ENCODE assay signal across 24 cellular contexts in the genomic region with DNA sequence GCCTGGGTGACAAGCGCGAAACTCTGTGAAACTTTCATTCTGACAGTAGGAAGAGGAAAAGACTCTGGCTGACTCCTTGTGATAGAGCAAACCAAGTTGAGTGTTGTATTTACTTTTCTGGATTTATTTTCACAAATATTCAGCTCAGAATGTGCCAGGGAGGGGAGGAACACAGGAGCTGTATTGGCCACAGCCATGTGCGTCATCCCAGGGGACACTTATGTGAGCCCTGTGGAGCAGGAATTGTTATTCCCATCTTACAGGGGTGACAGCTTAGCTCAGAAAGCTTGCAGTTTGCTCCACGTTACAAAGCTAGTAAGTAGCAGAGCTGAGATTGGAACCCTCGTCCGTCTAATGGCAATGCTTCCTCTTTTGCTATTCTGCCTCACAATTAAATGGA.
"Had no signal": no experiment of that assay in that cellular context is flagged by ENCODE, and none has a peak within 500 bp of the region (broad histone marks: within the 10 kb centered on the region; RNA-seq: fewer than 3 reads in every experiment).

No MANE protein-coding gene starts in this region.

- H3K9me3 Mint-ChIP-seq: activated CD4-positive, alpha-beta memory T cell treated with anti-CD3 and anti-CD28 coated beads, Interleukin-2, amount 10 ng/mL, durations not matched to agents 7 days and 5 days; activated CD4-positive, alpha-beta T cell treated with anti-CD3 and anti-CD28 coated beads, Interleukin-2, amount 10 ng/mL, durations not matched to agents 7 days and 5 days; effector memory CD8-positive, alpha-beta T cell; T-helper 1 cell treated with Interleukin-12 subunit alpha and Interleukin-12 subunit beta and Interleukin-4 antibody, amounts not matched to agents 30 μg/mL and 1 μg/mL, for 36 hours; WTC11 had no signal

- H3K4me1 Mint-ChIP-seq: activated CD4-positive, alpha-beta memory T cell treated with anti-CD3 and anti-CD28 coated beads, Interleukin-2, amount 10 ng/mL, durations not matched to agents 7 days and 5 days; activated CD4-positive, alpha-beta T cell treated with anti-CD3 and anti-CD28 coated beads, Interleukin-2, amount 10 ng/mL, durations not matched to agents 7 days and 5 days had no signal

- H3K36me3 Mint-ChIP-seq: activated naive CD8-positive, alpha-beta T cell; WTC11 had no signal

- H3K4me3 Mint-ChIP-seq: activated CD4-positive, alpha-beta memory T cell treated with anti-CD3 and anti-CD28 coated beads, Interleukin-2, amount 10 ng/mL, durations not matched to agents 7 days and 5 days; activated CD4-positive, alpha-beta T cell treated with anti-CD3 and anti-CD28 coated beads, Interleukin-2, amount 10 ng/mL, durations not matched to agents 7 days and 5 days; activated naive CD8-positive, alpha-beta T cell; effector memory CD8-positive, alpha-beta T cell; T-helper 1 cell treated with Interleukin-12 subunit alpha and Interleukin-12 subunit beta and Interleukin-4 antibody, amounts not matched to agents 30 μg/mL and 1 μg/mL, for 36 hours; WTC11 had no signal

- H3K36me3 ChIP-seq: colonic mucosa, pancreas, suprapubic skin, tibial nerve had no signal

- H3K4me3 ChIP-seq: colonic mucosa, dorsolateral prefrontal cortex, pancreas, psoas muscle, suprapubic skin, tibial nerve had no signal

- H3K4me1 ChIP-seq: colonic mucosa, pancreas had no signal

- H3K9me3 ChIP-seq: colonic mucosa, pancreas, psoas muscle, suprapubic skin, tibial nerve had no signal

- H3K27me3 ChIP-seq: colonic mucosa, suprapubic skin, tibial nerve had no signal

- ATAC-seq: effector memory CD8-positive, alpha-beta T cell; left colon; pancreas; psoas muscle; WTC11 had no signal

- DNase-seq: activated CD4-positive, alpha-beta memory T cell treated with anti-CD3 and anti-CD28 coated beads, Interleukin-2, amount 10 ng/mL, durations not matched to agents 7 days and 5 days; activated CD4-positive, alpha-beta T cell treated with anti-CD3 and anti-CD28 coated beads for 1 hour; activated CD4-positive, alpha-beta T cell treated with anti-CD3 and anti-CD28 coated beads, Interleukin-2, amount 10 ng/mL, durations not matched to agents 7 days and 5 days; activated effector memory CD4-positive, alpha-beta T cell treated with Interleukin-2 at 50 U/mL for 16 hours; activated naive CD4-positive, alpha-beta T cell treated with Interleukin-2 at 50 U/mL for 16 hours; anterior cingulate cortex; cerebellar nuclear complex; colonic mucosa; dorsolateral prefrontal cortex; effector memory CD8-positive, alpha-beta T cell; head of caudate nucleus; hippocampal formation; kidney; left colon; pancreas; psoas muscle; stimulated activated naive CD4-positive, alpha-beta T cell; SW 1271; T1000 had no signal

- H3K27ac Mint-ChIP-seq: activated CD4-positive, alpha-beta memory T cell treated with anti-CD3 and anti-CD28 coated beads, Interleukin-2, amount 10 ng/mL, durations not matched to agents 7 days and 5 days; activated CD4-positive, alpha-beta T cell treated with anti-CD3 and anti-CD28 coated beads, Interleukin-2, amount 10 ng/mL, durations not matched to agents 7 days and 5 days; activated naive CD8-positive, alpha-beta T cell; effector memory CD8-positive, alpha-beta T cell; T-helper 1 cell treated with Interleukin-12 subunit alpha and Interleukin-12 subunit beta and Interleukin-4 antibody, amounts not matched to agents 30 μg/mL and 1 μg/mL, for 36 hours; WTC11 had no signal

- H3K27ac ChIP-seq: colonic mucosa, dorsolateral prefrontal cortex, pancreas, psoas muscle, suprapubic skin, tibial nerve had no signal
